ENCODE assay signal across 25 cellular contexts in genomic region chr6:16095180-16095579, GRCh38.
"Had no signal": no experiment of that assay in that cellular context is flagged by ENCODE, and none has a peak within 500 bp of the region (broad histone marks: within the 10 kb centered on the region; RNA-seq: fewer than 3 reads in every experiment).

No MANE protein-coding gene starts in this region.

- H3K79me2 ChIP-seq: hepatocyte had no signal

- H3K27ac Mint-ChIP-seq: dendritic cell treated with granulocyte-macrophage colony-stimulating factor and Interleukin-4, amounts not matched to agents 40 ng/mL and 50 ng/mL, for 4 days; effector memory CD8-positive, alpha-beta T cell; naive B cell; nephron; progenitor cell of endocrine pancreas had no signal

- H3K9me3 ChIP-seq: esophagus muscularis mucosa, left ventricle myocardium inferior, lower lobe of right lung, pancreas, tibial artery, upper lobe of left lung, vagina had no signal

- H3K27me3 Mint-ChIP-seq: dendritic cell treated with granulocyte-macrophage colony-stimulating factor and Interleukin-4, amounts not matched to agents 40 ng/mL and 50 ng/mL, for 4 days; progenitor cell of endocrine pancreas had no signal

- H3K4me1 ChIP-seq: esophagus muscularis mucosa, left ventricle myocardium inferior, lower lobe of right lung, pancreas, tibial artery, vagina had no signal

- H3K27me3 ChIP-seq: esophagus muscularis mucosa, hepatocyte, pancreas, tibial artery, upper lobe of left lung, vagina had no signal

- H3K4me3 Mint-ChIP-seq: dendritic cell treated with granulocyte-macrophage colony-stimulating factor and Interleukin-4, amounts not matched to agents 40 ng/mL and 50 ng/mL, for 4 days; effector memory CD8-positive, alpha-beta T cell; naive B cell; nephron had no signal

- ATAC-seq: effector memory CD8-positive, alpha-beta T cell; left cardiac atrium; lower lobe of right lung; pancreas; right cardiac atrium had no signal

- DNase-seq: effector memory CD8-positive, alpha-beta T cell; foreskin fibroblast; head of caudate nucleus; kidney; left cardiac atrium; left ventricle myocardium inferior; lower lobe of right lung; mesenchymal stem cell; midbrain; naive B cell; occipital lobe; pancreas; right cardiac atrium; stimulated activated CD4-positive, alpha-beta T cell treated with anti-CD3 and anti-CD28 coated beads, Interleukin-2, amount 100 ng/mL, for 48 hours; stimulated activated naive CD4-positive, alpha-beta T cell treated with Interleukin-2 at 50 U/mL for 16 hours; tibial artery; upper lobe of left lung had no signal

- H3K4me3 ChIP-seq: esophagus muscularis mucosa, hepatocyte, left ventricle myocardium inferior, lower lobe of right lung, pancreas, smooth muscle cell, tibial artery, upper lobe of left lung, vagina had no signal

- H3K27ac ChIP-seq: epithelial cell of prostate, esophagus muscularis mucosa, hepatocyte, left ventricle myocardium inferior, lower lobe of right lung, pancreas, tibial artery, upper lobe of left lung, vagina had no signal

- FAIRE-seq: kidney, pancreas had no signal

- H3K4me2 ChIP-seq: hepatocyte, smooth muscle cell had no signal

- H2AFZ ChIP-seq: hepatocyte had no signal

- H3K36me3 ChIP-seq: esophagus muscularis mucosa, left ventricle myocardium inferior, lower lobe of right lung, pancreas, tibial artery, upper lobe of left lung, vagina had no signal
